12 cellular contexts compared by ENCODE assay signal in genomic region chr20:36744243-36744642, GRCh38. TPM values are rescaled to one million over a fixed set of nuclear protein-coding genes. Genes with fewer than 3 reads are reported as not detected.
DNase-seq lines count a peak whose midpoint lies in the region; ATAC-seq, FAIRE-seq and TF ChIP-seq lines count a peak whose summit lies in the region.
"Had no signal": no experiment of that assay in that cellular context is flagged by ENCODE, and none has a peak within 500 bp of the region (broad histone marks: within the 10 kb centered on the region; RNA-seq: fewer than 3 reads in every experiment).

No MANE protein-coding gene starts in this region.

- no peak for ATAC-seq in DND-41 (ENCODE audit: insufficient read depth, low read depth)
- no peak for ATAC-seq in HG02981 (IDR thresholded peaks at IDR 0.05; ENCODE audit: unreplicated experiment)
- ATAC-seq in HG02970 (IDR thresholded peaks at IDR 0.05; ENCODE audit: low FRiP score, unreplicated experiment) = no peak

- peaks cover 22% of the 10 kb centered on the region for H3K4me1 Mint-ChIP-seq in chondrocyte (ENCODE audit: low read depth)
- H3K4me1 Mint-ChIP-seq in neural crest cell = peaks cover 29% of the 10 kb centered on the region

- H3K36me3 ChIP-seq in DND-41 (ENCODE audit: insufficient read depth, low read length) = no peaks in the 10 kb centered on the region
- no peaks in the 10 kb centered on the region for H3K36me3 ChIP-seq in NT2/D1 (ENCODE audit: insufficient read depth, insufficient read length, low read length)

- peaks cover 25% of the 10 kb centered on the region for H3K79me2 ChIP-seq in DND-41 (ENCODE audit: insufficient read depth, low read length)

- H3K4me2 ChIP-seq in DND-41 (ENCODE audit: insufficient read depth, low read length) = peak overlapping the region; percentile 83

- no peaks in the 10 kb centered on the region for H3K9me3 Mint-ChIP-seq in chondrocyte (ENCODE audit: low read depth)
- H3K9me3 Mint-ChIP-seq in neural crest cell = no peaks in the 10 kb centered on the region

- H3K27me3 Mint-ChIP-seq in chondrocyte (ENCODE audit: low read depth) = no peaks in the 10 kb centered on the region
- H3K27me3 Mint-ChIP-seq in neural crest cell (ENCODE audit: low read depth) = no peaks in the 10 kb centered on the region

- no peaks in the 10 kb centered on the region for H4K20me1 ChIP-seq in DND-41 (ENCODE audit: insufficient read depth, low read length)

- H3K36me3 Mint-ChIP-seq in chondrocyte (ENCODE audit: low read depth) = no peaks in the 10 kb centered on the region
- H3K36me3 Mint-ChIP-seq in neural crest cell (ENCODE audit: low read depth) = no peaks in the 10 kb centered on the region

- H3K4me3 ChIP-seq in DND-41 (ENCODE audit: low read depth in 1 of 2, low read length in 2 of 2) = peak overlapping the region in 1 of 2 experiments; percentile 23; a peak in 1 of 4 replicates
- no peak overlapping the region for H3K4me3 ChIP-seq in NT2/D1 (ENCODE audit: insufficient read length, low read depth)

- peaks cover 28% of the 10 kb centered on the region for H3K4me1 ChIP-seq in DND-41 (ENCODE audit: insufficient read depth, low read length)
- peaks cover 3% of the 10 kb centered on the region for H3K4me1 ChIP-seq in NT2/D1 (ENCODE audit: insufficient read depth, insufficient read length)

- H3K9me3 ChIP-seq in DND-41 (ENCODE audit: insufficient read depth, low read length, severe bottlenecking) (no peaks in the 10 kb centered on the region), NT2/D1 (ENCODE audit: insufficient read depth, low read length) (no peaks in the 10 kb centered on the region)

- no peak overlapping the region for H3K9ac ChIP-seq in DND-41 (ENCODE audit: low read depth, low read length)
- peak overlapping the region; percentile 57 for H3K9ac ChIP-seq in NT2/D1 (ENCODE audit: insufficient read length, low read depth)

- peak overlapping the region; percentile 86 for H3K27ac Mint-ChIP-seq in chondrocyte (ENCODE audit: unreplicated experiment)
- H3K27ac Mint-ChIP-seq in neural crest cell (ENCODE audit: unreplicated experiment) = no peak overlapping the region

- H3K27me3 ChIP-seq in DND-41 (ENCODE audit: insufficient read depth, low read length, poor library complexity) (no peaks in the 10 kb centered on the region), NT2/D1 (ENCODE audit: insufficient read depth, insufficient read length) (no peaks in the 10 kb centered on the region)

- H3K4me3 Mint-ChIP-seq in chondrocyte (ENCODE audit: unreplicated experiment) = peak overlapping the region; percentile 87
- H3K4me3 Mint-ChIP-seq in neural crest cell = peak overlapping the region; percentile 82

- DNase-seq in DND-41 (no peak), NT2/D1 (ENCODE audit: low read depth, low spot score) (no peak), chondrocyte (ENCODE audit: low spot score) (no peak), neural crest cell (ENCODE audit: low read depth, low spot score) (no peak), urothelium cell line (ENCODE audit: low spot score) (no peak), GM10266 (ENCODE audit: extremely low spot score) (no peak)
- DNase-seq: left colon; NCI-H1694 treated with DMSO at 0.1 percent for 48 hours; stimulated activated CD4-positive, alpha-beta T cell treated with anti-CD3 and anti-CD28 coated beads, Interleukin-12 subunit alpha, Interleukin-12 subunit beta, amount 100 ng/mL, for 4 hours had no signal

- no peak overlapping the region for H3K27ac ChIP-seq in DND-41 (ENCODE audit: low read length)

- no peak overlapping the region for H2AFZ ChIP-seq in DND-41 (ENCODE audit: low read depth, low read length)

- TF ChIP-seq CTCF in DND-41 (IDR thresholded peaks at IDR 0.05; ENCODE audit: borderline replicate concordance, extremely low read depth, low read length, poor library complexity, severe bottlenecking) = no peak
- TF ChIP-seq CTCF in chondrocyte (IDR thresholded peaks at IDR 0.05) = no peak
- TF ChIP-seq CTCF in neural crest cell (conservative IDR thresholded peaks at IDR 0.05) = no peak
- TF ChIP-seq CTCF in GM10266 (IDR thresholded peaks at IDR 0.05; ENCODE audit: control insufficient read depth, insufficient read depth, low read depth, missing control alignments) = no peak

- no peak for FAIRE-seq in urothelium cell line (lab: Jason Lieb, UNC)
- FAIRE-seq: endometrium had no signal

RNA-seq across cellular contexts. Expression of gene NDRG3, which starts 1.6 kb away (rescaled TPM):
- 27.6 to 34.5 TPM (median 28.1 TPM) in 3 replicates for total RNA-seq in chondrocyte
- total RNA-seq in neural crest cell = 34.9 and 37.3 TPM in 2 replicates

RNA-seq across cellular contexts. Expression of gene DSN1, which starts 29.3 kb away (rescaled TPM):
- 7.4 to 14.9 TPM (median 8.3 TPM) in 3 replicates for total RNA-seq in chondrocyte
- 29.1 and 30.6 TPM in 2 replicates for total RNA-seq in neural crest cell
